Comparison of ENCODE assay signal across 7 cellular contexts in the genomic region with DNA sequence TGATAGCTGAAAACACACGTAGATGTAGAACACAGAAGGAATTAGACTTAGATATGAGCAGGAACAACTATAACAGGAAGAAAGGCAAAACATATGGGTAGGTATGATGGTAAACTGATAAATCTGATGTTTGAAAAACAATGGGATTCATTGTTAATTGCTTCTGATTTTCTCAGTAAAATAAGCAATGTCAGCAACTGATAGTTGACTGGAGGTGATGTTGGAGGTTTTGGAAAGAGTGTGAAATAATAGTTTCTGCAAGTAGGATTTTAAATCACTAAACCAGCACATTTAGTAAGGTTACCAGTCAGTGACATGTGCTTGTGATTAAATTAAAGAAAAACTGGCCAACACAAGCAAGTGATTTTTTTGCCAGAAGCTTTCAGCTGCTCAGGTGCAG.
"Had no signal": no experiment of that assay in that cellular context is flagged by ENCODE, and none has a peak within 500 bp of the region (broad histone marks: within the 10 kb centered on the region; RNA-seq: fewer than 3 reads in every experiment).

No MANE protein-coding gene starts in this region.

- H3K27me3 Mint-ChIP-seq: IgD-negative memory B cell had no signal

- H3K27ac ChIP-seq: HL-60, KMS-11 had no signal

- H3K9ac ChIP-seq: KMS-11 had no signal

- H3K4me2 ChIP-seq: KMS-11 had no signal

- FAIRE-seq: HTR-8/SVneo had no signal

- H3K4me3 Mint-ChIP-seq: IgD-negative memory B cell had no signal

- H3K4me1 Mint-ChIP-seq: IgD-negative memory B cell had no signal

- H3K27ac Mint-ChIP-seq: IgD-negative memory B cell had no signal

- H3K36me3 Mint-ChIP-seq: IgD-negative memory B cell had no signal

- DNase-seq: IMR-90, KBM-7, KG1 had no signal
